Comparison of ENCODE assay signal across 1 cellular context in the genomic region with DNA sequence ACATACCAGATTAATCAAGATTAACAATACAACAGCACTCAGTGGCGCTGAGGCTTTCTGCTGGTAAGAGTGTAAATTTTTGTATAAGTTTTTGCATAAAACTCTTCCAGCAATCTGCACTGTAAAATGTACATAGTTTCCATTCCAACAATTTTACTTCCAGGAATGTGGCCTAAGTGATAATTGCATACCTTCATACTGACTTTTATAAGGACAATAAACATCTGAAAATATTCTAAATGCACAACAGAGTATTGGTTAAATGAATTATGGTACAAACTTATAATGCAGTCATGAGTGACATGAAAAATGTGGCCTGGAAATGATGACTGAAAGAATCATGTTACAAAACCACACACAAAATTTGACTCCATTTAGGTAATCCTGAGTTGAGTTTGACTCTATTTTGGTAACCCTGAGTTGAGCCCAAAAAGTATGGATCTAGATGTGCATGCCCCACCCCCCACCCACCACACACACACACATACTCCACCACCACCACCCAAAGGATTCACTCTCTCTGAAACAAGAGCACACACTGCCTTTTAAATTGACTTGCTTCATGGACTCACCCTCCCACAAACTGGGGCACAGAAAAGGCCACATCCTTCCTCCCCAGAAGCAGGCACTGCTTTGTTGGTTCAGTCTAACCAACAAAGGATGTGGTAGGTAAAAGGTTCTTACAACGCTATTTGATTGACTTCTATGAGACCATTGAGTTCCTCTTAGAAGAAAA.
TF ChIP-seq lines count a peak whose summit lies in the region.

No MANE protein-coding gene starts in this region.

TF ChIP-seq in IMR-90, 13 proteins besides CTCF, POLR2A, EP300 and RAD21 (continued from another document):
- TF ChIP-seq, protein P1, sequence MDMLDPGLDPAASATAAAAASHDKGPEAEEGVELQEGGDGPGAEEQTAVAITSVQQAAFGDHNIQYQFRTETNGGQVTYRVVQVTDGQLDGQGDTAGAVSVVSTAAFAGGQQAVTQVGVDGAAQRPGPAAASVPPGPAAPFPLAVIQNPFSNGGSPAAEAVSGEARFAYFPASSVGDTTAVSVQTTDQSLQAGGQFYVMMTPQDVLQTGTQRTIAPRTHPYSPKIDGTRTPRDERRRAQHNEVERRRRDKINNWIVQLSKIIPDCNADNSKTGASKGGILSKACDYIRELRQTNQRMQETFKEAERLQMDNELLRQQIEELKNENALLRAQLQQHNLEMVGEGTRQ (IDR thresholded peaks at IDR 0.05; ENCODE audit: low read depth, low read length) = no peak
